Comparison of ENCODE assay signal across 2 cellular contexts in genomic region chr20:50037575-50037974, GRCh38.
TF ChIP-seq lines count a peak whose summit lies in the region.

No MANE protein-coding gene starts in this region.

TF ChIP-seq in HepG2, 621 proteins besides CTCF, POLR2A, EP300 and RAD21:
- no peak for TF ChIP-seq MTF2 (CRISPR knock-in tag; IDR thresholded peaks at IDR 0.05; ENCODE audit: borderline replicate concordance)
- TF ChIP-seq ELF3 (CRISPR knock-in tag; IDR thresholded peaks at IDR 0.05) = no peak
- TF ChIP-seq ZNF180 (CRISPR knock-in tag; IDR thresholded peaks at IDR 0.05; ENCODE audit: borderline replicate concordance, low read depth) = no peak
- TF ChIP-seq ZNF512 (CRISPR knock-in tag; IDR thresholded peaks at IDR 0.05) = no peak
- TF ChIP-seq MED1 (CRISPR knock-in tag; IDR thresholded peaks at IDR 0.05) = no peak
- no peak for TF ChIP-seq NFKBIZ (CRISPR knock-in tag; IDR thresholded peaks at IDR 0.05)
- no peak for TF ChIP-seq ZNF468 (CRISPR knock-in tag; IDR thresholded peaks at IDR 0.05)

TF ChIP-seq in H1, 55 proteins besides CTCF, POLR2A, EP300 and RAD21:
- TF ChIP-seq KDM1A (IDR thresholded peaks at IDR 0.05; ENCODE audit: borderline replicate concordance, low read length) (peak; percentile 53; the same call in 1 of the 2 replicates), POU5F1 (IDR thresholded peaks at IDR 0.05; ENCODE audit: low read depth, low read length) (no peak), RNF2 (IDR thresholded peaks at IDR 0.05; ENCODE audit: borderline replicate concordance, low read depth, low read length, missing control alignments, poor library complexity, severe bottlenecking) (no peak)
